ENCODE assay signal across 15 cellular contexts in the genomic region with DNA sequence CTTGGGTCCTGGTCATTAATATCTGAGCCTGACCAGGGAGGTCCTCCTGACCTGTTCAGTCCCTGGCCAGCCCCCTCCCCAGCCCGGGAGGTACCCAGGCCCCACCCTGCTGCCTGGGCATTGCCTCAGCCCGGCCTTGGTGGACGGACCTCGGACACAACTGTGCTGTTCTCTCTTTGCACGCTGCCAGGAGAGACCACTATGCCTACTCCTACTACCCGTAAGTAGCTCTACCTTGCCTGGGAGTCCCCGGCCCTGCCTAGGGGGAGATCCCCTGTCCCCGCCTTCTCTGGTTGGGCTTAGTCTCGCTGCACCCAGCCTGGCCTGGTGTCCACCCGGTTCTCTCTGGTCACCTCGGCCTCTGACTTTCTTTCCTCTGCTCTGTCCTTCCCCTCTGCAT. TPM values are rescaled to one million over a fixed set of nuclear protein-coding genes. Genes with fewer than 3 reads are reported as not detected.
DNase-seq lines count a peak whose midpoint lies in the region; ATAC-seq, FAIRE-seq and TF ChIP-seq lines count a peak whose summit lies in the region.
"Had no signal": no experiment of that assay in that cellular context is flagged by ENCODE, and none has a peak within 500 bp of the region (broad histone marks: within the 10 kb centered on the region; RNA-seq: fewer than 3 reads in every experiment).

No MANE protein-coding gene starts in this region.

- H3K36me3 ChIP-seq in GM23338 (ENCODE audit: insufficient read depth) (no peaks in the 10 kb centered on the region), GM12878 (ENCODE audit: control insufficient read depth in 2 of 2, insufficient read depth in 2 of 2, low read length in 1 of 2) (no peaks in the 10 kb centered on the region), uterus (no peaks in the 10 kb centered on the region)

- no peaks in the 10 kb centered on the region; the same call in 2 of the 3 replicates for H3K9me3 ChIP-seq in GM12878 (replicated peaks; ENCODE audit: control insufficient read depth, insufficient read depth, low read length)
- H3K9me3 ChIP-seq in uterus = no peaks in the 10 kb centered on the region

- peaks cover 10% of the 10 kb centered on the region for H3K36me3 Mint-ChIP-seq in GM23338 (ENCODE audit: low read depth)
- peaks cover 32% of the 10 kb centered on the region for H3K36me3 Mint-ChIP-seq in nephron progenitor cell (ENCODE audit: low read depth)
- no peaks in the 10 kb centered on the region for H3K36me3 Mint-ChIP-seq in stimulated activated memory B cell treated with anti-CD40 and anti-IgM and Interleukin-4, amounts not matched to agents 10 μg/mL and 1 μg/mL and 100 μg/mL, for 72 hours
- peaks cover 18% of the 10 kb centered on the region for H3K36me3 Mint-ChIP-seq in progenitor cell of endocrine pancreas (ENCODE audit: insufficient read depth)

- TF ChIP-seq RAD21 in GM12878 (IDR thresholded peaks at IDR 0.05; ENCODE audit: insufficient read depth, low read depth, low read length) = no peak

- WGBS in GM12878 (ENCODE audit: insufficient coverage, insufficient replicate concordance, low lambda C conversion rate, missing lambda C conversion rate) = 15% methylated on average over 11 of the region's 11 CpGs

- TF ChIP-seq CTCF in GM23338 (conservative IDR thresholded peaks at IDR 0.05; ENCODE audit: low read depth in 2 of 2) (no peak), GM12878 (IDR thresholded peaks at IDR 0.05 in 2 of 3, conservative IDR thresholded peaks at IDR 0.05 in 1 of 3; ENCODE audit: control insufficient read depth in 2 of 3, extremely low read depth in 1 of 3, insufficient read depth in 1 of 3, low read depth in 3 of 3, low read length in 3 of 3) (no peak), nephron progenitor cell (IDR thresholded peaks at IDR 0.05) (no peak), uterus (IDR thresholded peaks at IDR 0.05) (no peak), progenitor cell of endocrine pancreas (IDR thresholded peaks at IDR 0.05; ENCODE audit: unreplicated experiment) (no peak)

- H3K27me3 ChIP-seq in GM23338 (ENCODE audit: insufficient read depth) = no peaks in the 10 kb centered on the region
- H3K27me3 ChIP-seq in GM12878 (replicated peaks in 1 of 2; ENCODE audit: control insufficient read depth in 2 of 2, insufficient read depth in 2 of 2, low read length in 1 of 2) = no peaks in the 10 kb centered on the region; a peak in 2 of 4 replicates
- H3K27me3 ChIP-seq in uterus = no peaks in the 10 kb centered on the region

- SMC1A ChIA-PET in GM12878 (lab: Charles Lee; ENCODE audit: uncharacterized antibody, unreplicated experiment) = no interaction called here

- RAD21 ChIA-PET in GM12878 (lab: Charles Lee; ENCODE audit: unreplicated experiment) = no interaction called here

- H3K4me3 ChIP-seq in GM23338 (no peak overlapping the region), GM12878 (no peak overlapping the region), uterus (no peak overlapping the region)
- H3K4me3 ChIP-seq: GM23248 had no signal

- DNase-seq in GM23338 (ENCODE audit: low spot score) = no peak
- DNase-seq in GM12878 (ENCODE audit: low read depth, low spot score) = no peak
- no peak for DNase-seq in nephron progenitor cell
- no peak for DNase-seq in stimulated activated naive CD4-positive, alpha-beta T cell treated with Interleukin-2 at 50 U/mL for 16 hours (lab: John Stamatoyannopoulos, UW)
- no peak for DNase-seq in uterus
- DNase-seq in progenitor cell of endocrine pancreas (ENCODE audit: low spot score, unreplicated experiment) = no peak
- DNase-seq: C1 segment of cervical spinal cord; CD4-positive, alpha-beta T cell; DMS79; GM23248; H7 had no signal

- no peaks in the 10 kb centered on the region for H3F3A ChIP-seq in GM23338 (replicated peaks; ENCODE audit: low read depth)

- BruUV-seq in GM12878 (replicated peaks; lab: Mats Ljungman, UMichigan) = no TSS peak

- no peak for TF ChIP-seq EP300 in GM12878 (IDR thresholded peaks at IDR 0.05; ENCODE audit: borderline replicate concordance in 1 of 2, control insufficient read depth in 1 of 2, low read depth in 2 of 2, low read length in 2 of 2)

- TF ChIP-seq POLR2A in GM12878 (IDR thresholded peaks at IDR 0.05; ENCODE audit: low read depth, low read length) (no peak), uterus (IDR thresholded peaks at IDR 0.05) (no peak)

- H3K4me3 Mint-ChIP-seq in GM23338 = no peak overlapping the region
- no peak overlapping the region for H3K4me3 Mint-ChIP-seq in nephron progenitor cell
- no peak overlapping the region for H3K4me3 Mint-ChIP-seq in stimulated activated memory B cell treated with anti-CD40 and anti-IgM and Interleukin-4, amounts not matched to agents 10 μg/mL and 1 μg/mL and 100 μg/mL, for 72 hours
- no peak overlapping the region for H3K4me3 Mint-ChIP-seq in progenitor cell of endocrine pancreas (ENCODE audit: low read depth)
- H3K4me3 Mint-ChIP-seq: B cell; CD4-positive, alpha-beta T cell had no signal

- in situ Hi-C loops in GM12878 (cut with MboI) = no loop called here

- no peaks in the 10 kb centered on the region for H3K79me2 ChIP-seq in GM23338 (replicated peaks; ENCODE audit: insufficient read depth)
- no peaks in the 10 kb centered on the region for H3K79me2 ChIP-seq in GM12878 (ENCODE audit: control insufficient read depth, insufficient read depth, low read length)

- no peaks in the 10 kb centered on the region for H3K9me2 ChIP-seq in GM23338 (ENCODE audit: insufficient read depth)

- H3K9ac ChIP-seq in GM12878 (ENCODE audit: control insufficient read depth, insufficient read depth, low read length) = no peak overlapping the region
- H3K9ac ChIP-seq: GM23248 had no signal

- no peak overlapping the region for H3K27ac ChIP-seq in GM23338 (ENCODE audit: low read depth)
- H3K27ac ChIP-seq in GM12878 (ENCODE audit: control insufficient read depth, insufficient read depth) = no peak overlapping the region
- no peak overlapping the region for H3K27ac ChIP-seq in uterus
- H3K27ac ChIP-seq: GM23248 had no signal

- no peak overlapping the region for H2AFZ ChIP-seq in GM23338
- no peak overlapping the region for H2AFZ ChIP-seq in GM12878 (ENCODE audit: control insufficient read depth, low read depth, low read length)
- H2AFZ ChIP-seq: GM23248 had no signal

- FAIRE-seq in GM12878 (lab: Jason Lieb, UNC) = no peak
- FAIRE-seq: A204.1, GM12891 had no signal

- ATAC-seq in GM23338 = no peak
- peak; percentile 27; the same call in 1 of the 3 replicates for ATAC-seq in GM12878
- peak; percentile 4 for ATAC-seq in stimulated activated memory B cell treated with anti-CD40 and anti-IgM and Interleukin-4, amounts not matched to agents 10 μg/mL and 1 μg/mL and 100 μg/mL, for 72 hours

- H3K27me3 Mint-ChIP-seq in GM23338 (ENCODE audit: insufficient read depth, low read depth, poor library complexity) = peaks cover 2% of the 10 kb centered on the region
- no peaks in the 10 kb centered on the region for H3K27me3 Mint-ChIP-seq in nephron progenitor cell (ENCODE audit: low read depth, poor library complexity)
- H3K27me3 Mint-ChIP-seq in stimulated activated memory B cell treated with anti-CD40 and anti-IgM and Interleukin-4, amounts not matched to agents 10 μg/mL and 1 μg/mL and 100 μg/mL, for 72 hours = peaks cover 26% of the 10 kb centered on the region
- H3K27me3 Mint-ChIP-seq in progenitor cell of endocrine pancreas = no peaks in the 10 kb centered on the region
- H3K27me3 Mint-ChIP-seq: CD4-positive, alpha-beta T cell had no signal

- CTCF ChIA-PET in GM12878 (lab: Yijun Ruan, JAX) = no interaction called here

- intact Hi-C loops in GM12878 (cut with micrococcal nuclease; ENCODE audit: unreplicated experiment) (no loop called here), uterus (cut with DNase I; ENCODE audit: low total_unique reads) (no loop called here)

- POLR2A ChIA-PET in GM12878 (lab: Charles Lee) = no interaction called here

- no peaks in the 10 kb centered on the region for H4K20me1 ChIP-seq in GM23338 (replicated peaks; ENCODE audit: insufficient read depth)
- no peaks in the 10 kb centered on the region for H4K20me1 ChIP-seq in GM12878 (ENCODE audit: control insufficient read depth, insufficient read depth)

- H3K9me3 Mint-ChIP-seq in GM23338 = no peaks in the 10 kb centered on the region
- H3K9me3 Mint-ChIP-seq in nephron progenitor cell = no peaks in the 10 kb centered on the region
- no peaks in the 10 kb centered on the region for H3K9me3 Mint-ChIP-seq in stimulated activated memory B cell treated with anti-CD40 and anti-IgM and Interleukin-4, amounts not matched to agents 10 μg/mL and 1 μg/mL and 100 μg/mL, for 72 hours
- H3K9me3 Mint-ChIP-seq in progenitor cell of endocrine pancreas (ENCODE audit: low read depth) = no peaks in the 10 kb centered on the region
- H3K9me3 Mint-ChIP-seq: CD4-positive, alpha-beta T cell had no signal

- H3K4me1 Mint-ChIP-seq in GM23338 (peaks cover 10% of the 10 kb centered on the region), nephron progenitor cell (peaks cover 15% of the 10 kb centered on the region), progenitor cell of endocrine pancreas (ENCODE audit: low read depth) (no peaks in the 10 kb centered on the region)
- H3K4me1 Mint-ChIP-seq in stimulated activated memory B cell treated with anti-CD40 and anti-IgM and Interleukin-4, amounts not matched to agents 10 μg/mL and 1 μg/mL and 100 μg/mL, for 72 hours = peaks cover 9% of the 10 kb centered on the region

- H3K4me2 ChIP-seq in GM23338 (no peak overlapping the region), GM12878 (ENCODE audit: control insufficient read depth, insufficient read depth) (no peak overlapping the region)

- H3K4me1 ChIP-seq in GM23338 (ENCODE audit: insufficient read depth) (no peaks in the 10 kb centered on the region), GM12878 (ENCODE audit: control insufficient read depth, insufficient read depth, low read length) (no peaks in the 10 kb centered on the region), uterus (no peaks in the 10 kb centered on the region)

- H3K27ac Mint-ChIP-seq in GM23338 (peak overlapping the region; percentile 19; the same call in 1 of the 2 replicates), nephron progenitor cell (peak overlapping the region; percentile 90), progenitor cell of endocrine pancreas (no peak overlapping the region)
- H3K27ac Mint-ChIP-seq in stimulated activated memory B cell treated with anti-CD40 and anti-IgM and Interleukin-4, amounts not matched to agents 10 μg/mL and 1 μg/mL and 100 μg/mL, for 72 hours = no peak overlapping the region
- H3K27ac Mint-ChIP-seq: B cell; CD4-positive, alpha-beta T cell had no signal

RNA-seq across cellular contexts. Expression of a gene that starts 53.2 kb away (rescaled TPM):
- total RNA-seq in GM23338 (2014; rRNA removed; shearing (Covaris generic)) = 69.6 and 105 TPM in 2 replicates
- polyA plus RNA-seq in GM23338 (2016; fragmentation: Nextera tagmentation; extraction: Ambion mirVana) = 7.9 and 8.0 TPM in 2 replicates
- total RNA-seq in GM12878 (2013; cell fraction: nucleolus; rRNA removed) = 0.10 TPM in 1 of 2 replicates, not detected in the other
- total RNA-seq in GM12878 (2014; rRNA removed) = 1.5 and 2.6 TPM in 2 replicates
- 1.1 and 1.2 TPM in 2 replicates for total RNA-seq in GM12878 (2014; rRNA removed; fragmentation: Illumina TruSeq; extraction: Trizol)
- total RNA-seq in GM12878 (2021) = 1.5 and 2.5 TPM in 2 replicates
- polyA plus RNA-seq in GM12878 (2011; ENCODE audit: low read depth) = 0.31 TPM
- polyA plus RNA-seq in GM12878 (2011; rRNA removed) = 0.06 and 0.20 TPM in 2 replicates
- 0.13 and 0.53 TPM in 2 replicates for polyA plus RNA-seq in GM12878 (2011; cell fraction: cytosol; rRNA removed)
- 1.2 and 1.5 TPM in 2 replicates for polyA plus RNA-seq in GM12878 (2011; cell fraction: nucleus; rRNA removed)
- 1.4 TPM in 2 replicates for polyA plus RNA-seq in GM12878 (2012)
- 0.11 and 0.26 TPM in 2 replicates for polyA plus RNA-seq in GM12878 (2014; fragmentation: Illumina TruSeq; extraction: Trizol)
- under 1 TPM; 0.04 to 0.05 TPM for polyA plus RNA-seq in GM12878 (2014; fragmentation: Nextera tagmentation; extraction: Ambion mirVana)
- 0.99 and 1.4 TPM in 2 replicates for polyA plus RNA-seq in GM12878 (2014; rRNA removed)
- 1 to 10 TPM in 1 of 2 experiments, under 1 TPM in 1; 0.48 to 1.3 TPM for polyA plus RNA-seq in GM12878 (2016; fragmentation: Nextera tagmentation; extraction: Ambion mirVana)
- polyA minus RNA-seq in GM12878 (2011; rRNA and poly(A)+ RNA removed) = 0.59 and 0.62 TPM in 2 replicates
- polyA minus RNA-seq in GM12878 (2011; cell fraction: cytosol; rRNA and poly(A)+ RNA removed) = 0.67 and 1.0 TPM in 2 replicates
- 0.29 and 0.48 TPM in 2 replicates for polyA minus RNA-seq in GM12878 (2011; cell fraction: nucleus; rRNA and poly(A)+ RNA removed)
- total RNA-seq in uterus = 10 to 100 TPM in 3 of 4 donors, 1 to 10 TPM in 1; 9.5 to 48.2 (median 33.4) TPM
- total RNA-seq in progenitor cell of endocrine pancreas = 74.0 and 79.4 TPM in 2 replicates

RNA-seq across cellular contexts. Expression of a gene that starts 58.8 kb away (rescaled TPM):
- 14.3 and 25.7 TPM in 2 replicates for total RNA-seq in GM23338 (2014; rRNA removed; shearing (Covaris generic))
- polyA plus RNA-seq in GM23338 (2016; fragmentation: Nextera tagmentation; extraction: Ambion mirVana) (29.4 and 32.3 TPM in 2 replicates), GM12878 (2011; rRNA removed) (18.1 and 29.9 TPM in 2 replicates), GM12878 (2014; fragmentation: Illumina TruSeq; extraction: Trizol) (22.8 and 41.5 TPM in 2 replicates), GM12878 (2014; fragmentation: Nextera tagmentation; extraction: Ambion mirVana) (10 to 100 TPM in 1 of 2 experiments, 1 to 10 TPM in 1; 7.6 to 16.0 TPM), GM12878 (2014; rRNA removed) (43.2 and 54.9 TPM in 2 replicates), GM12878 (2016; fragmentation: Nextera tagmentation; extraction: Ambion mirVana) (10 to 100 TPM; 57.0 to 66.3 TPM)
- total RNA-seq in GM12878 (2013; cell fraction: nucleolus; rRNA removed) = 30.2 and 36.3 TPM in 2 replicates
- total RNA-seq in GM12878 (2014; rRNA removed) (33.6 and 45.3 TPM in 2 replicates), GM12878 (2014; rRNA removed; fragmentation: Illumina TruSeq; extraction: Trizol) (22.6 and 25.8 TPM in 2 replicates), GM12878 (2021) (35.9 and 37.9 TPM in 2 replicates), uterus (10 to 100 TPM in 3 of 4 donors, 1 to 10 TPM in 1; 7.4 to 23.4 (median 20.7) TPM), progenitor cell of endocrine pancreas (28.8 and 35.9 TPM in 2 replicates)
- 12.7 TPM for polyA plus RNA-seq in GM12878 (2011; ENCODE audit: low read depth)
- polyA plus RNA-seq in GM12878 (2011; cell fraction: cytosol; rRNA removed) = 24.8 and 38.8 TPM in 2 replicates
- polyA plus RNA-seq in GM12878 (2011; cell fraction: nucleus; rRNA removed) = 26.1 and 34.0 TPM in 2 replicates
- 19.2 and 19.7 TPM in 2 replicates for polyA plus RNA-seq in GM12878 (2012)
- 27.9 and 31.1 TPM in 2 replicates for polyA minus RNA-seq in GM12878 (2011; rRNA and poly(A)+ RNA removed)
- 5.7 and 17.5 TPM in 2 replicates for polyA minus RNA-seq in GM12878 (2011; cell fraction: cytosol; rRNA and poly(A)+ RNA removed)
- polyA minus RNA-seq in GM12878 (2011; cell fraction: nucleus; rRNA and poly(A)+ RNA removed) = 10.3 and 16.0 TPM in 2 replicates

Comparison
In these comparisons a context has a peak if more than half of its experiments do, and no peak if none do; other contexts are left out.
1. H3K27ac Mint-ChIP-seq: peak in GM23338 (single experiment) and nephron progenitor cell (single experiment); none in stimulated activated memory B cell treated with anti-CD40 and anti-IgM and Interleukin-4, amounts not matched to agents 10 μg/mL and 1 μg/mL and 100 μg/mL, for 72 hours (single experiment) and progenitor cell of endocrine pancreas (single experiment).